ENCODE assay signal across 8 cellular contexts in the genomic region with DNA sequence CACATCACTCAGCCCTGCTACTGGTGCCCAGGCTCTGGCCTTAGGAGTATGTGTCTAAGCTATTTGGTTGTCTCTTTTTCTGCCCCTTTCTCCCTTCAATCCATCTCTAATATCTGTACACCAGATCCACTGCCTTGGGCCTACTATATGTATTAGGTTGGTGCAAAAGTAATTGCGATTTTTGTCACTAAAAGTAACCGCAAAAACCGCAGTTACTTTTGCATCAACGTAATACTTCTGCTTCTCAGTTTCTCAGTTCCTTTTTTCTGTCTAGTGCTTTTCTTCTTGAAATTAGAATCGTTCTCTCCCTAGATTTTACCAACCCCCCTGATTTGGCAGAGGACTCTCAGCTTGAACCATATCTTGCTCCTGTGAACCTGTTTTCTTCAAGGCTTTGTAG.
A peak's percentile ranks its signal among the peaks of the same experiment; 100 is the strongest.
DNase-seq lines count a peak whose midpoint lies in the region; ATAC-seq and TF ChIP-seq lines count a peak whose summit lies in the region.

No MANE protein-coding gene starts in this region.

- DNase-seq in GDM1 (lab: John Stamatoyannopoulos, UW), result peak; percentile 29
- DNase-seq in activated T-helper 2 cell treated with anti-CD3 and anti-CD28 coated beads, Interferon-gamma antibody, Interleukin-2, Interleukin-4, amounts not matched to agents 10 μg/mL and 5 μg/mL and 100 μg/mL, durations not matched to agents 14 hours and 24 hours and 36 hours (ENCODE audit: low spot score), result no peak
- no peak for DNase-seq in activated gamma-delta T cell (lab: John Stamatoyannopoulos, UW)
- DNase-seq in NCI-H69 (lab: John Stamatoyannopoulos, UW), result no peak
- DNase-seq in psoas muscle, result no peak
- no peak for DNase-seq in NCI-H1417 (lab: John Stamatoyannopoulos, UW)

- no peaks in the 10 kb centered on the region for H3K9me3 ChIP-seq in psoas muscle

- H3K27me3 Mint-ChIP-seq in activated T-helper 2 cell treated with anti-CD3 and anti-CD28 coated beads, Interferon-gamma antibody, Interleukin-2, Interleukin-4, amounts not matched to agents 10 μg/mL and 5 μg/mL and 100 μg/mL, durations not matched to agents 14 hours and 24 hours and 36 hours (ENCODE audit: low read depth), result peaks cover 7% of the 10 kb centered on the region

- H3K27ac Mint-ChIP-seq in activated T-helper 2 cell treated with anti-CD3 and anti-CD28 coated beads, Interferon-gamma antibody, Interleukin-2, Interleukin-4, amounts not matched to agents 10 μg/mL and 5 μg/mL and 100 μg/mL, durations not matched to agents 14 hours and 24 hours and 36 hours, result peak overlapping the region; percentile 58

- peaks cover 57% of the 10 kb centered on the region for H3K4me1 Mint-ChIP-seq in activated T-helper 2 cell treated with anti-CD3 and anti-CD28 coated beads, Interferon-gamma antibody, Interleukin-2, Interleukin-4, amounts not matched to agents 10 μg/mL and 5 μg/mL and 100 μg/mL, durations not matched to agents 14 hours and 24 hours and 36 hours (ENCODE audit: low read depth)

- TF ChIP-seq CTCF in psoas muscle (IDR thresholded peaks at IDR 0.05), result no peak

- peaks cover 12% of the 10 kb centered on the region for H3K36me3 Mint-ChIP-seq in activated T-helper 2 cell treated with anti-CD3 and anti-CD28 coated beads, Interferon-gamma antibody, Interleukin-2, Interleukin-4, amounts not matched to agents 10 μg/mL and 5 μg/mL and 100 μg/mL, durations not matched to agents 14 hours and 24 hours and 36 hours (ENCODE audit: low read depth)

- H3K4me1 ChIP-seq in psoas muscle, result peaks cover 9% of the 10 kb centered on the region

- no peak overlapping the region for H3K4me3 ChIP-seq in psoas muscle

- WGBS in psoas muscle, 3 donors, result 87 to 94% (median 94%) methylated on average over 5 of the region's 5 CpGs

- peaks cover 4% of the 10 kb centered on the region for H3K9me3 Mint-ChIP-seq in activated T-helper 2 cell treated with anti-CD3 and anti-CD28 coated beads, Interferon-gamma antibody, Interleukin-2, Interleukin-4, amounts not matched to agents 10 μg/mL and 5 μg/mL and 100 μg/mL, durations not matched to agents 14 hours and 24 hours and 36 hours

- no peaks in the 10 kb centered on the region for H3K36me3 ChIP-seq in psoas muscle (ENCODE audit: insufficient read depth in 1 of 2, low read depth in 1 of 2)

- no peaks in the 10 kb centered on the region for H3K27me3 ChIP-seq in psoas muscle (ENCODE audit: insufficient read depth in 3 of 3, low read length in 2 of 3)

- no peak overlapping the region for H3K4me3 Mint-ChIP-seq in activated T-helper 2 cell treated with anti-CD3 and anti-CD28 coated beads, Interferon-gamma antibody, Interleukin-2, Interleukin-4, amounts not matched to agents 10 μg/mL and 5 μg/mL and 100 μg/mL, durations not matched to agents 14 hours and 24 hours and 36 hours (ENCODE audit: low read depth)

- no peak overlapping the region for H3K27ac ChIP-seq in psoas muscle

- intact Hi-C loops in activated T-helper 2 cell treated with anti-CD3 and anti-CD28 coated beads, Interferon-gamma antibody, Interleukin-2, Interleukin-4, amounts not matched to agents 10 μg/mL and 5 μg/mL and 100 μg/mL, durations not matched to agents 14 hours and 24 hours and 36 hours (cut with micrococcal nuclease), result loop anchor here (2.0 to 10.0 kb wide), 6 partner anchors 290 to 1672 kb away; no protein-coding TSS in a partner anchor
- intact Hi-C loops in psoas muscle (cut with DNase I), result no loop called here

- ATAC-seq in GM19468 (IDR thresholded peaks at IDR 0.05; ENCODE audit: extremely low read depth, unreplicated experiment), result peak; percentile 15
- peak; percentile 27 for ATAC-seq in HG03469 (IDR thresholded peaks at IDR 0.05; ENCODE audit: unreplicated experiment)
- ATAC-seq in psoas muscle, result no peak

Comparison
In these comparisons a context has a peak if more than half of its experiments do, and no peak if none do; other contexts are left out.
1. ATAC-seq: peak in GM19468 (single experiment) and HG03469 (single experiment); none in psoas muscle (0 of 4).